Comparison of ENCODE assay signal across 9 cellular contexts in the genomic region with DNA sequence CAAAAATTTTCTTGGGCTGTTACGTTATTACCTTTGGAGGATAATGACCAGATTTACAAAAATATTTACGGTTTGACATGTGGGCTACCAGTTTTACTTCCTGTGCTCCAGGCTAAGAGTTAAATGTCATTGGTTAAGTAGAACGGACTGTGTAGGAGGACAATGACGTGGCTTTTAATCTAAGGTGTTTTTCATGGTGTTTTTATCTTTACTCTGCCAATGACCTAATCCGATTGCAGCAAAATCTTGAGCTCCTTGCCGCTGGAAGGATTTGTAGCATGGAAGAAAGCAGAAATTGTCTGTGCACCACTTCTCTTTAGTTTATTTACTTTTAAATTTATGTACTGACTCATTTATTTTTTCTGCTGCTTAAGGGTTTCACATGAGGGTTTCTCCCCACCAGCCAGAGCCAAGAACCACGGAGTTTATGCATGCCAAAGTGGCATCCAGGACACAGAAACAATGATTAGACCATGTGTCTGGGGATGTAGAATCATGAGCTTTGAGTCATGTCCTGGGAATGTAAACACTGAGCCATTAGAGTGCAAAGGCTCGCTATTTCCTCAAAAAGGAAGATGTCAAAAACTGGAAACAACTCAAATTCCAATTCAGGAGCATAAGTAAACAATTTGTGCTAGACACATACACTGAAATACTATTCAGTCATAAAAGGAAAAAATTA. TPM values are rescaled to one million over a fixed set of nuclear protein-coding genes. Genes with fewer than 3 reads are reported as not detected.
DNase-seq lines count a peak whose midpoint lies in the region; TF ChIP-seq lines count a peak whose summit lies in the region.
"Had no signal": no experiment of that assay in that cellular context is flagged by ENCODE, and none has a peak within 500 bp of the region (broad histone marks: within the 10 kb centered on the region; RNA-seq: fewer than 3 reads in every experiment).

No MANE protein-coding gene starts in this region.

- H3K36me3 ChIP-seq in adipocyte (ENCODE audit: control insufficient read depth, insufficient read depth, low read length, severe bottlenecking) (no peaks in the 10 kb centered on the region), suprapubic skin (no peaks in the 10 kb centered on the region)

- peaks cover 3% of the 10 kb centered on the region for H3K9me3 Mint-ChIP-seq in activated naive CD8-positive, alpha-beta T cell treated with anti-CD3 and anti-CD28 coated beads for 36 hours

- H3K4me1 ChIP-seq in adipocyte (ENCODE audit: control insufficient read depth, insufficient read depth, low read length) (peaks cover 26% of the 10 kb centered on the region), suprapubic skin (peaks cover 29% of the 10 kb centered on the region)

- no peak overlapping the region for H3K27ac ChIP-seq in suprapubic skin

- no peak overlapping the region for H3K4me3 Mint-ChIP-seq in activated naive CD8-positive, alpha-beta T cell treated with anti-CD3 and anti-CD28 coated beads for 36 hours
- H3K4me3 Mint-ChIP-seq: activated CD4-positive, alpha-beta T cell treated with anti-CD3 and anti-CD28 coated beads for 36 hours had no signal

- no peaks in the 10 kb centered on the region for H3K27me3 Mint-ChIP-seq in activated naive CD8-positive, alpha-beta T cell treated with anti-CD3 and anti-CD28 coated beads for 36 hours
- H3K27me3 Mint-ChIP-seq: activated CD4-positive, alpha-beta T cell treated with anti-CD3 and anti-CD28 coated beads for 36 hours had no signal

- H3K36me3 Mint-ChIP-seq in activated naive CD8-positive, alpha-beta T cell treated with anti-CD3 and anti-CD28 coated beads for 36 hours: peaks cover 3% of the 10 kb centered on the region

- H3K4me3 ChIP-seq in HFF-Myc (replicated peaks; ENCODE audit: low read depth, low read length) (no peak overlapping the region), adipocyte (ENCODE audit: low read length) (peak overlapping the region; percentile 45), suprapubic skin (no peak overlapping the region)

- H3K4me1 Mint-ChIP-seq in activated naive CD8-positive, alpha-beta T cell treated with anti-CD3 and anti-CD28 coated beads for 36 hours: peaks cover 40% of the 10 kb centered on the region

- H3K9me3 ChIP-seq in adipocyte (ENCODE audit: control insufficient read depth, low read length): no peaks in the 10 kb centered on the region
- no peaks in the 10 kb centered on the region for H3K9me3 ChIP-seq in suprapubic skin

- peak; percentile 8 for TF ChIP-seq EP300 in suprapubic skin (IDR thresholded peaks at IDR 0.05)

- no peak for TF ChIP-seq POLR2A in suprapubic skin (IDR thresholded peaks at IDR 0.05)

- no peak overlapping the region for H3K27ac Mint-ChIP-seq in activated naive CD8-positive, alpha-beta T cell treated with anti-CD3 and anti-CD28 coated beads for 36 hours
- H3K27ac Mint-ChIP-seq: activated CD4-positive, alpha-beta T cell treated with anti-CD3 and anti-CD28 coated beads for 36 hours had no signal

- 38% methylated on average over 8 of the region's 8 CpGs for WGBS in suprapubic skin

- no peak for TF ChIP-seq CTCF in HFF-Myc (IDR thresholded peaks at IDR 0.05; ENCODE audit: low read depth, low read length, missing control alignments)
- TF ChIP-seq CTCF in suprapubic skin (IDR thresholded peaks at IDR 0.05): no peak

- H3K27me3 ChIP-seq in adipocyte (replicated peaks; ENCODE audit: control insufficient read depth, insufficient read depth, low read length) (no peaks in the 10 kb centered on the region), suprapubic skin (no peaks in the 10 kb centered on the region)

- DNase-seq in HFF-Myc (ENCODE audit: extremely low read depth, low read depth) (peak; percentile 99), adipocyte (ENCODE audit: low read depth) (peak; percentile 97), iris pigment epithelial cell (ENCODE audit: low read depth) (peak; percentile 100), suprapubic skin (ENCODE audit: low spot score in 2 of 2) (peak in 1 of 2 donors; percentile 63), inferior parietal cortex (ENCODE audit: extremely low spot score) (no peak)
- no peak for DNase-seq in activated naive CD8-positive, alpha-beta T cell treated with anti-CD3 and anti-CD28 coated beads for 36 hours
- DNase-seq in stimulated activated CD4-positive, alpha-beta T cell treated with anti-CD3 and anti-CD28 coated beads, Interleukin-4, amount 100 ng/mL, for 4 hours: no peak
- DNase-seq: activated CD4-positive, alpha-beta T cell treated with anti-CD3 and anti-CD28 coated beads for 36 hours; NCI-H1092 had no signal

- H3K9ac ChIP-seq in adipocyte (ENCODE audit: low read length): no peak overlapping the region

RNA-seq across cellular contexts. Expression of gene CARD16, which starts 1.9 kb away (rescaled TPM):
- total RNA-seq in suprapubic skin: 1 to 10 TPM; 1.6 to 9.0 (median 3.5) TPM
- 10 to 100 TPM; 16.9 to 17.6 TPM for total RNA-seq in activated naive CD8-positive, alpha-beta T cell treated with anti-CD3 and anti-CD28 coated beads for 36 hours

RNA-seq across cellular contexts. Expression of gene CASP1, which starts 12.1 kb away (rescaled TPM):
- 10 to 100 TPM; 20.1 to 35.7 (median 28.3) TPM for total RNA-seq in suprapubic skin
- total RNA-seq in activated naive CD8-positive, alpha-beta T cell treated with anti-CD3 and anti-CD28 coated beads for 36 hours: 10 to 100 TPM; 38.9 to 40.1 TPM

RNA-seq across cellular contexts. Expression of gene CASP5, which starts 24.1 kb away (rescaled TPM):
- total RNA-seq in suprapubic skin: not detected
- total RNA-seq in activated naive CD8-positive, alpha-beta T cell treated with anti-CD3 and anti-CD28 coated beads for 36 hours: not detected
- total RNA-seq: activated CD4-positive, alpha-beta T cell treated with anti-CD3 and anti-CD28 coated beads for 36 hours had no signal

Comparison
In these comparisons a context has a peak if more than half of its experiments do, and no peak if none do; other contexts are left out.
1. DNase-seq: peak in HFF-Myc (single experiment), adipocyte (single experiment) and iris pigment epithelial cell (single experiment); none in inferior parietal cortex (single experiment), activated naive CD8-positive, alpha-beta T cell treated with anti-CD3 and anti-CD28 coated beads for 36 hours (single experiment) and stimulated activated CD4-positive, alpha-beta T cell treated with anti-CD3 and anti-CD28 coated beads, Interleukin-4, amount 100 ng/mL, for 4 hours (0 of 2).